9 cellular contexts compared by ENCODE assay signal in genomic region chrX:74924449-74925209, GRCh38. TPM values are rescaled to one million over a fixed set of nuclear protein-coding genes. Genes with fewer than 3 reads are reported as not detected.
DNase-seq lines count a peak whose midpoint lies in the region; ATAC-seq and TF ChIP-seq lines count a peak whose summit lies in the region.
"Had no signal": no experiment of that assay in that cellular context is flagged by ENCODE, and none has a peak within 500 bp of the region (broad histone marks: within the 10 kb centered on the region; RNA-seq: fewer than 3 reads in every experiment).

No MANE protein-coding gene starts in this region.

- peak in 2 of 3 donors; percentile 28 to 29 for DNase-seq in CD4-positive, CD25-positive, alpha-beta regulatory T cell
- DNase-seq in SJCRH30: peak; percentile 25 to 42
- peak; percentile 70 for DNase-seq in islet precursor cell
- peak; percentile 9 to 28 for DNase-seq in stimulated activated CD4-positive, alpha-beta T cell treated with anti-CD3 and anti-CD28 coated beads, Interleukin-12 subunit alpha, Interleukin-12 subunit beta, amount 100 ng/mL, for 24 hours (ENCODE audit: low read depth in 2 of 2)
- DNase-seq in HCEC 1CT: no peak

- no peak for TF ChIP-seq CTCF in brain (conservative IDR thresholded peaks at IDR 0.05)

- H3K36me3 Mint-ChIP-seq in CD4-positive, CD25-positive, alpha-beta regulatory T cell: no peaks in the 10 kb centered on the region
- H3K36me3 Mint-ChIP-seq in brain: no peaks in the 10 kb centered on the region

- H3K4me1 Mint-ChIP-seq in CD4-positive, CD25-positive, alpha-beta regulatory T cell: peaks cover 0 to 13% (median 4%) of the 10 kb centered on the region in 4 donors
- H3K4me1 Mint-ChIP-seq in brain: peaks cover 17% of the 10 kb centered on the region

- peak overlapping the region in 3 of 4 donors; percentile 41 to 90 (median 88) for H3K4me3 Mint-ChIP-seq in CD4-positive, CD25-positive, alpha-beta regulatory T cell
- H3K4me3 Mint-ChIP-seq in brain: peak overlapping the region; percentile 89 to 98 (median 94)

- no peak overlapping the region for H3K27ac ChIP-seq in CD4-positive, CD25-positive, alpha-beta regulatory T cell (ENCODE audit: insufficient read depth, low read length, poor library complexity, severe bottlenecking)
- no peak overlapping the region for H3K27ac ChIP-seq in SJCRH30

- peaks cover 22% of the 10 kb centered on the region for H3K27me3 Mint-ChIP-seq in CD4-positive, CD25-positive, alpha-beta regulatory T cell
- H3K27me3 Mint-ChIP-seq in brain: peaks cover 8% of the 10 kb centered on the region

- H3K27ac Mint-ChIP-seq in CD4-positive, CD25-positive, alpha-beta regulatory T cell: no peak overlapping the region
- peak overlapping the region; percentile 88 to 100 (median 99) for H3K27ac Mint-ChIP-seq in brain

- no peaks in the 10 kb centered on the region for H3K27me3 ChIP-seq in CD4-positive, CD25-positive, alpha-beta regulatory T cell (ENCODE audit: control insufficient read depth, insufficient read depth, low read length)
- no peaks in the 10 kb centered on the region for H3K27me3 ChIP-seq in SJCRH30

- H3K4me1 ChIP-seq in CD4-positive, CD25-positive, alpha-beta regulatory T cell (ENCODE audit: control insufficient read depth, insufficient read depth, low read length, poor library complexity, severe bottlenecking): no peaks in the 10 kb centered on the region
- no peaks in the 10 kb centered on the region for H3K4me1 ChIP-seq in SJCRH30

- peak; percentile 24 to 48 for ATAC-seq in CD4-positive, CD25-positive, alpha-beta regulatory T cell (ENCODE audit: low read depth in 2 of 2)
- peak; percentile 70 for ATAC-seq in GM19324 (IDR thresholded peaks at IDR 0.05; ENCODE audit: low FRiP score, unreplicated experiment)
- peak; percentile 54 for ATAC-seq in HG03439 (IDR thresholded peaks at IDR 0.05; ENCODE audit: unreplicated experiment)
- ATAC-seq: K562 had no signal

- H3K9me3 ChIP-seq in CD4-positive, CD25-positive, alpha-beta regulatory T cell (ENCODE audit: control insufficient read depth in 2 of 2, low read length in 2 of 2): no peaks in the 10 kb centered on the region
- H3K9me3 ChIP-seq in SJCRH30 (replicated peaks): no peaks in the 10 kb centered on the region

- no peak overlapping the region for H3K4me3 ChIP-seq in CD4-positive, CD25-positive, alpha-beta regulatory T cell (ENCODE audit: low read depth, low read length)
- peak overlapping the region; percentile 35 for H3K4me3 ChIP-seq in SJCRH30
- H3K4me3 ChIP-seq: K562 had no signal

- no peaks in the 10 kb centered on the region for H3K9me3 Mint-ChIP-seq in CD4-positive, CD25-positive, alpha-beta regulatory T cell
- peaks cover 0 to 9% (median 3%) of the 10 kb centered on the region in 5 experiments for H3K9me3 Mint-ChIP-seq in brain

- H3K36me3 ChIP-seq in CD4-positive, CD25-positive, alpha-beta regulatory T cell (ENCODE audit: control insufficient read depth, insufficient read depth, low read length): no peaks in the 10 kb centered on the region
- no peaks in the 10 kb centered on the region for H3K36me3 ChIP-seq in SJCRH30

RNA-seq across cellular contexts. Expression of gene NEXMIF, which starts 0.6 kb away (rescaled TPM):
- 0.12 TPM for total RNA-seq in CD4-positive, CD25-positive, alpha-beta regulatory T cell
- polyA plus RNA-seq in CD4-positive, CD25-positive, alpha-beta regulatory T cell: under 1 TPM in 2 of 4 donors, not detected in 2; 0.02 to 0.03 TPM
- total RNA-seq in SJCRH30 (2014; rRNA removed; shearing (Covaris generic)): 0.02 TPM in 1 of 2 replicates, not detected in the other
- 2.8 TPM for polyA plus RNA-seq in brain (ENCODE audit: insufficient read depth, low read depth, low replicate concordance)
- total RNA-seq: K562 had no signal
- polyA plus RNA-seq: K562 had no signal

Comparison
In these comparisons a context has a peak if more than half of its experiments do, and no peak if none do; other contexts are left out.
1. H3K27ac Mint-ChIP-seq: peak in brain (5 of 5); none in CD4-positive, CD25-positive, alpha-beta regulatory T cell (0 of 3).
2. Peak in every context shown above with its lines, with median percentiles within 50 percentile points of each other: ATAC-seq.